Comparison of ENCODE assay signal across 7 cellular contexts in the genomic region with DNA sequence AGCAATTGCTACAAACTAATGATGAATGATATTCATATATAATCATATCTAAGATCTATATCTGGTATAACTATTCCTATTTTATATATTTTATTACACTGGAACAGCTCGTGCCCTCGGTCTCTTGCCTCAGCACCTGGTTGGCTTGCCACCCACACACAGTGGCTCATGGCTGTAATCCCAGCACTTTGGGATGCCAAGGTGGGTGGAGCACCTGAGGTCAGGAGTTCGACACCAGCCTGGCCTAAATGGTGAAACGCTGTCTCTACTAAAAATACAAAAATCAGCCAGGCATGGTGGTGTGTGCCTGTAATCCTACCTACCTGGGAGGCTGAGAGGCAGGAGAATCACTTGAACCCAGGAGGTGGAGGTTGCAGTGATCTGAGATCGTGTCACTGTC. TPM values are rescaled to one million over a fixed set of nuclear protein-coding genes. Genes with fewer than 3 reads are reported as not detected.
A peak's percentile ranks its signal among the peaks of the same experiment; 100 is the strongest.
DNase-seq lines count a peak whose midpoint lies in the region; ATAC-seq and TF ChIP-seq lines count a peak whose summit lies in the region.
"Not testable (repeated sequence)": the region's sequence is repeated elsewhere in the genome, so short reads cannot be mapped to it uniquely, and the experiment has no call there.

No MANE protein-coding gene starts in this region.

- not testable (repeated sequence) for H3K36me3 ChIP-seq in HCT116 (ENCODE audit: control insufficient read depth in 1 of 2, insufficient read depth in 2 of 2, low read length in 2 of 2); PC-9 (ENCODE audit: low read depth); hepatocyte (replicated peaks; ENCODE audit: insufficient read depth, low read depth); spleen

- peak overlapping the region; percentile 51 for H3K4me2 ChIP-seq in HCT116 (ENCODE audit: low read length)
- peak overlapping the region; percentile 63 for H3K4me2 ChIP-seq in PC-9
- H3K4me2 ChIP-seq in hepatocyte, result peak overlapping the region; percentile 57

- not testable (repeated sequence) for TF ChIP-seq RAD21 in HCT116 (IDR thresholded peaks at IDR 0.05; ENCODE audit: low read depth)

- H4K20me1 ChIP-seq in HCT116 (ENCODE audit: insufficient read depth); PC-9 (ENCODE audit: insufficient read depth); hepatocyte (ENCODE audit: insufficient read depth, poor library complexity, severe bottlenecking): not testable (repeated sequence)

- not testable (repeated sequence) for H3K9me2 ChIP-seq in HCT116 (ENCODE audit: insufficient read depth); PC-9 (ENCODE audit: insufficient read depth); hepatocyte (replicated peaks; ENCODE audit: insufficient read depth)

- POLR2A ChIA-PET in HCT116 (lab: Charles Lee), result interaction anchor here (1.2 kb wide), 1 partner anchor 107 kb away, joined by 3 read pairs; the partner anchor contains the start of gene CCNL2
- POLR2A ChIA-PET in PC-9 (lab: Charles Lee; ENCODE audit: unreplicated experiment), result interaction anchor here (0.5 to 0.6 kb wide), 3 partner anchors 72 to 134 kb away, joined by 3 to 7 read pairs (median 5); no protein-coding TSS in a partner anchor

- H3K79me2 ChIP-seq in HCT116 (ENCODE audit: insufficient read depth, low read length); PC-9 (ENCODE audit: low read depth); hepatocyte: not testable (repeated sequence)

- peaks cover 15% of the 10 kb centered on the region for H3K4me1 Mint-ChIP-seq in activated T-cell treated with anti-CD3 and anti-CD28 coated beads, Interleukin-2, amount 50 U/mL, for 24 hours (ENCODE audit: low read depth)
- H3K4me1 Mint-ChIP-seq in chondrocyte (ENCODE audit: low read depth) (peaks cover 11% of the 10 kb centered on the region), nephron progenitor cell (peaks cover 28% of the 10 kb centered on the region)

- peak overlapping the region; percentile 20; the same call in 1 of the 2 replicates for H3K9ac ChIP-seq in HCT116 (ENCODE audit: low read length)

- H2AFZ ChIP-seq in HCT116 (ENCODE audit: low read depth, low read length, poor library complexity, severe bottlenecking); PC-9: not testable (repeated sequence)
- peak overlapping the region; percentile 87 for H2AFZ ChIP-seq in hepatocyte

- 91% methylated on average over 5 of the region's 5 CpGs for WGBS in hepatocyte (ENCODE audit: low lambda C conversion rate, missing lambda C conversion rate)
- WGBS in spleen, 5 donors, result 85 to 89% (median 87%) methylated on average over 5 of the region's 5 CpGs

- H3K27me3 Mint-ChIP-seq in activated T-cell treated with anti-CD3 and anti-CD28 coated beads, Interleukin-2, amount 50 U/mL, for 24 hours; chondrocyte (ENCODE audit: low read depth); nephron progenitor cell (ENCODE audit: low read depth, poor library complexity): not testable (repeated sequence)

- peaks cover 24% of the 10 kb centered on the region for H3F3A ChIP-seq in PC-9 (ENCODE audit: insufficient read depth, low read depth)

- peak overlapping the region; percentile 32 for H3K4me3 Mint-ChIP-seq in activated T-cell treated with anti-CD3 and anti-CD28 coated beads, Interleukin-2, amount 50 U/mL, for 24 hours
- not testable (repeated sequence) for H3K4me3 Mint-ChIP-seq in chondrocyte (ENCODE audit: unreplicated experiment)
- H3K4me3 Mint-ChIP-seq in nephron progenitor cell, result peak overlapping the region; percentile 66

- not testable (repeated sequence) for DNase-seq in HCT116 (ENCODE audit: low read depth, low spot score); PC-9; activated T-cell treated with anti-CD3 and anti-CD28 coated beads, Interleukin-2, amount 50 U/mL, for 24 hours; chondrocyte (ENCODE audit: low spot score); hepatocyte (ENCODE audit: low spot score); nephron progenitor cell; spleen

- not testable (repeated sequence) for H3K27me3 ChIP-seq in HCT116 (ENCODE audit: insufficient read depth, low read length); PC-9 (ENCODE audit: insufficient read depth, low read depth); hepatocyte; spleen (replicated peaks in 1 of 7)

- H3K4me3 ChIP-seq in HCT116 (replicated peaks in 1 of 2; ENCODE audit: low read depth in 1 of 2, low read length in 2 of 2); PC-9; hepatocyte; spleen: not testable (repeated sequence)

- not testable (repeated sequence) for H3K27ac Mint-ChIP-seq in activated T-cell treated with anti-CD3 and anti-CD28 coated beads, Interleukin-2, amount 50 U/mL, for 24 hours
- H3K27ac Mint-ChIP-seq in chondrocyte (ENCODE audit: unreplicated experiment), result peak overlapping the region; percentile 99
- H3K27ac Mint-ChIP-seq in nephron progenitor cell, result peak overlapping the region; percentile 87

- not testable (repeated sequence) for BruUV-seq in HCT116 (replicated peaks; lab: Mats Ljungman, UMichigan); PC-9 (replicated peaks; lab: Mats Ljungman, UMichigan)

- not testable (repeated sequence) for ATAC-seq in HCT116

- H3K4me1 ChIP-seq in HCT116 (ENCODE audit: control insufficient read depth in 1 of 2, insufficient read depth in 2 of 2, low read length in 2 of 2) (peaks cover 13 to 23% of the 10 kb centered on the region in 2 experiments), PC-9 (replicated peaks; ENCODE audit: insufficient read depth) (peaks cover 15% of the 10 kb centered on the region), spleen (peaks cover under 1 to 22% (median 10%) of the 10 kb centered on the region in 6 donors)
- not testable (repeated sequence) for H3K4me1 ChIP-seq in hepatocyte (ENCODE audit: insufficient read depth)

- TF ChIP-seq CTCF in HCT116 (IDR thresholded peaks at IDR 0.05 in 2 of 3, conservative IDR thresholded peaks at IDR 0.05 in 1 of 3; ENCODE audit: borderline replicate concordance in 1 of 3, insufficient read depth in 1 of 3, low read depth in 2 of 3, low read length in 2 of 3); PC-9 (conservative IDR thresholded peaks at IDR 0.05); chondrocyte (IDR thresholded peaks at IDR 0.05); hepatocyte (IDR thresholded peaks at IDR 0.05; ENCODE audit: poor library complexity); nephron progenitor cell (IDR thresholded peaks at IDR 0.05); spleen (IDR thresholded peaks at IDR 0.05 in 8 of 11, conservative IDR thresholded peaks at IDR 0.05 in 3 of 11): not testable (repeated sequence)

- TF ChIP-seq POLR2A in HCT116 (IDR thresholded peaks at IDR 0.05; ENCODE audit: borderline replicate concordance, extremely low read depth, insufficient read depth, insufficient read length); spleen (IDR thresholded peaks at IDR 0.05): not testable (repeated sequence)

- not testable (repeated sequence) for H3K9me3 Mint-ChIP-seq in activated T-cell treated with anti-CD3 and anti-CD28 coated beads, Interleukin-2, amount 50 U/mL, for 24 hours; chondrocyte (ENCODE audit: low read depth); nephron progenitor cell

- not testable (repeated sequence) for H3K9me3 ChIP-seq in HCT116 (ENCODE audit: control insufficient read depth in 1 of 2, insufficient read depth in 1 of 2, low read depth in 1 of 2, low read length in 2 of 2); PC-9 (ENCODE audit: insufficient read depth, low read depth); hepatocyte (ENCODE audit: low read depth); spleen

- CTCF ChIA-PET in HCT116 (lab: Charles Lee), result interaction anchor here (0.5 to 1.9 kb wide), 4 partner anchors 64 to 189 kb away, joined by 3 to 10 read pairs (median 4); partner anchors contain the start of gene CCNL2
- CTCF ChIA-PET in PC-9 (lab: Charles Lee), result interaction anchor here (0.6 to 1.3 kb wide), 3 partner anchors 58 to 343 kb away, joined by 5 to 6 read pairs (median 5); no protein-coding TSS in a partner anchor

- intact Hi-C loops in HCT116 (cut with micrococcal nuclease), result loop anchor here (1.0 kb wide), 1 partner anchor 130 kb away; the partner anchor contains the start of gene AURKAIP1
- intact Hi-C loops in PC-9 (cut with micrococcal nuclease; ENCODE audit: unreplicated experiment), result loop anchor here (1.0 to 10.0 kb wide), 4 partner anchors 73 to 201 kb away; partner anchors contain the start of genes ACAP3, AURKAIP1 and PUSL1
- intact Hi-C loops in spleen (cut with DNase I; ENCODE audit: low total_unique reads), result not testable (repeated sequence)

- H3K27ac ChIP-seq in HCT116 (ENCODE audit: low read depth, low read length) (peak overlapping the region; percentile 61), hepatocyte (peak overlapping the region; percentile 88), spleen (peak overlapping the region in 7 of 8 donors; percentile 53 to 87 (median 78))
- not testable (repeated sequence) for H3K27ac ChIP-seq in PC-9

- not testable (repeated sequence) for H3K36me3 Mint-ChIP-seq in activated T-cell treated with anti-CD3 and anti-CD28 coated beads, Interleukin-2, amount 50 U/mL, for 24 hours (ENCODE audit: low read depth); chondrocyte (ENCODE audit: low read depth); nephron progenitor cell (ENCODE audit: low read depth)

- RAD21 ChIA-PET in HCT116 (lab: Charles Lee; ENCODE audit: low non-redundant PET in 1 of 2, low total read pairs in 2 of 2, uncharacterized antibody in 2 of 2, unreplicated experiment in 2 of 2), result interaction anchor here in 1 of 2 experiments (0.6 kb wide), 2 partner anchors 124 to 329 kb away, joined by 3 read pairs; no protein-coding TSS in a partner anchor

RNA-seq across cellular contexts. Expression of gene ATAD3A, which starts 6.2 kb away (rescaled TPM):
- total RNA-seq in HCT116 (2021; ENCODE audit: unreplicated experiment) (92.3 TPM), PC-9 (2021) (36.6 and 43.6 TPM in 2 replicates), chondrocyte (29.9 to 39.6 TPM (median 34.6 TPM) in 3 replicates), hepatocyte (15.5 and 16.7 TPM in 2 replicates), spleen (10 to 100 TPM; 11.3 to 25.7 (median 17.8) TPM)
- 59.7 and 59.8 TPM in 2 replicates for polyA plus RNA-seq in HCT116 (2012)
- polyA plus RNA-seq in hepatocyte (46.7 and 49.4 TPM in 2 replicates), spleen (10 to 100 TPM; 13.4 to 29.0 (median 14.3) TPM)

RNA-seq across cellular contexts. Expression of gene ATAD3B, which starts 34.2 kb away (rescaled TPM):
- total RNA-seq in HCT116 (2021; ENCODE audit: unreplicated experiment), result 62.9 TPM
- 21.8 and 27.1 TPM in 2 replicates for polyA plus RNA-seq in HCT116 (2012)
- 28.5 and 32.8 TPM in 2 replicates for total RNA-seq in PC-9 (2021)
- total RNA-seq in chondrocyte, result 24.3 to 31.9 TPM (median 24.7 TPM) in 3 replicates
- 11.4 and 13.4 TPM in 2 replicates for total RNA-seq in hepatocyte
- 33.2 and 40.5 TPM in 2 replicates for polyA plus RNA-seq in hepatocyte
- total RNA-seq in spleen, result 10 to 100 TPM; 11.5 to 39.8 (median 23.7) TPM
- 10 to 100 TPM; 21.7 to 62.3 (median 45.8) TPM for polyA plus RNA-seq in spleen

RNA-seq across cellular contexts. Expression of gene TMEM240, which starts 34.6 kb away (rescaled TPM):
- total RNA-seq in HCT116 (2021; ENCODE audit: unreplicated experiment) (2.3 TPM), PC-9 (2021) (4.4 and 8.3 TPM in 2 replicates), chondrocyte (3.6 to 6.1 TPM (median 5.8 TPM) in 3 replicates), hepatocyte (4.3 and 6.2 TPM in 2 replicates), spleen (1 to 10 TPM in 6 of 7 donors, not detected in 1; 2.3 to 5.3 (median 2.7) TPM)
- 1.1 and 1.6 TPM in 2 replicates for polyA plus RNA-seq in HCT116 (2012)
- polyA plus RNA-seq in hepatocyte (2.1 and 2.6 TPM in 2 replicates), spleen (1 to 10 TPM in 2 of 3 donors, under 1 TPM in 1; 0.39 to 2.2 (median 1.5) TPM)

RNA-seq across cellular contexts. Expression of gene ATAD3C, which starts 56.3 kb away (rescaled TPM):
- total RNA-seq in HCT116 (2021; ENCODE audit: unreplicated experiment) (0.61 TPM), PC-9 (2021) (4.0 and 4.2 TPM in 2 replicates), chondrocyte (0.75 to 1.4 TPM (median 1.3 TPM) in 3 replicates), hepatocyte (0.10 TPM in 1 of 2 replicates, not detected in the other), spleen (1 to 10 TPM in 2 of 7 donors, under 1 TPM in 3, not detected in 2; 0.25 to 3.9 (median 0.57) TPM)
- polyA plus RNA-seq in HCT116 (2012), result 0.31 and 0.53 TPM in 2 replicates
- polyA plus RNA-seq in hepatocyte (0.99 and 1.2 TPM in 2 replicates), spleen (under 1 TPM; 0.55 to 0.85 (median 0.83) TPM)
